Comparison of ENCODE assay signal across 1 cellular context in the genomic region with DNA sequence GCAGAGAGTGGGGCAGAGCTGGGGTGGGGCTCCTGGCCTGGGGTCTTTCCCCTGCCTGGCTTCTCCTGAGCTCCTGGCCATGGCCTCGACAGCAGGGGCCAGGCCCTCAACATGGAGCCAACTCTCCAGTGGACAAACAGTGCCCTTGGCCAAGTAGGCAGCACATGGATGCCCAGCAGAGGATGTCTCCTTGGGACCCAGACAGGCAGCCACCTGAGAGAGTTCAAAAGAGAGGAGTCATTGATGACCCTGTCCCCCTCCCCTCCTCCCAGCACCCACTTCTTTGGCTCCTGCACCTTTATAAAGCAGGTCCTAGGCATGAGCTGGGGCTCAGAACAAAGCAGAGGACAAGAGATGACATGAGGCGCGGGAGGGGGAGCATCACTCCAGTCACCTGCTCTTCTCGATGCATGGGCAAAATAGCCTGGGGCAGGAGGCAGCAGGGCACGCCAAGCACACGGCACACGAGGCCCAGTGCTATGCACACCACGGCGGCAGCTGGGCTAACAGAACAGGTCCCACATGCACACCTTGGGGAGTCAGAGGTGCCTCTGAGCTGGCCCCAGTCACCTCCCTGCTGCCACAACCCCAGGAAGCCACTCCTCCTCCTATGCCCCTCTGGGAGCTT.
TF ChIP-seq lines count a peak whose summit lies in the region.

No MANE protein-coding gene starts in this region.

TF ChIP-seq in H1, 55 proteins besides CTCF, POLR2A, EP300 and RAD21:
- TF ChIP-seq, protein P1, sequence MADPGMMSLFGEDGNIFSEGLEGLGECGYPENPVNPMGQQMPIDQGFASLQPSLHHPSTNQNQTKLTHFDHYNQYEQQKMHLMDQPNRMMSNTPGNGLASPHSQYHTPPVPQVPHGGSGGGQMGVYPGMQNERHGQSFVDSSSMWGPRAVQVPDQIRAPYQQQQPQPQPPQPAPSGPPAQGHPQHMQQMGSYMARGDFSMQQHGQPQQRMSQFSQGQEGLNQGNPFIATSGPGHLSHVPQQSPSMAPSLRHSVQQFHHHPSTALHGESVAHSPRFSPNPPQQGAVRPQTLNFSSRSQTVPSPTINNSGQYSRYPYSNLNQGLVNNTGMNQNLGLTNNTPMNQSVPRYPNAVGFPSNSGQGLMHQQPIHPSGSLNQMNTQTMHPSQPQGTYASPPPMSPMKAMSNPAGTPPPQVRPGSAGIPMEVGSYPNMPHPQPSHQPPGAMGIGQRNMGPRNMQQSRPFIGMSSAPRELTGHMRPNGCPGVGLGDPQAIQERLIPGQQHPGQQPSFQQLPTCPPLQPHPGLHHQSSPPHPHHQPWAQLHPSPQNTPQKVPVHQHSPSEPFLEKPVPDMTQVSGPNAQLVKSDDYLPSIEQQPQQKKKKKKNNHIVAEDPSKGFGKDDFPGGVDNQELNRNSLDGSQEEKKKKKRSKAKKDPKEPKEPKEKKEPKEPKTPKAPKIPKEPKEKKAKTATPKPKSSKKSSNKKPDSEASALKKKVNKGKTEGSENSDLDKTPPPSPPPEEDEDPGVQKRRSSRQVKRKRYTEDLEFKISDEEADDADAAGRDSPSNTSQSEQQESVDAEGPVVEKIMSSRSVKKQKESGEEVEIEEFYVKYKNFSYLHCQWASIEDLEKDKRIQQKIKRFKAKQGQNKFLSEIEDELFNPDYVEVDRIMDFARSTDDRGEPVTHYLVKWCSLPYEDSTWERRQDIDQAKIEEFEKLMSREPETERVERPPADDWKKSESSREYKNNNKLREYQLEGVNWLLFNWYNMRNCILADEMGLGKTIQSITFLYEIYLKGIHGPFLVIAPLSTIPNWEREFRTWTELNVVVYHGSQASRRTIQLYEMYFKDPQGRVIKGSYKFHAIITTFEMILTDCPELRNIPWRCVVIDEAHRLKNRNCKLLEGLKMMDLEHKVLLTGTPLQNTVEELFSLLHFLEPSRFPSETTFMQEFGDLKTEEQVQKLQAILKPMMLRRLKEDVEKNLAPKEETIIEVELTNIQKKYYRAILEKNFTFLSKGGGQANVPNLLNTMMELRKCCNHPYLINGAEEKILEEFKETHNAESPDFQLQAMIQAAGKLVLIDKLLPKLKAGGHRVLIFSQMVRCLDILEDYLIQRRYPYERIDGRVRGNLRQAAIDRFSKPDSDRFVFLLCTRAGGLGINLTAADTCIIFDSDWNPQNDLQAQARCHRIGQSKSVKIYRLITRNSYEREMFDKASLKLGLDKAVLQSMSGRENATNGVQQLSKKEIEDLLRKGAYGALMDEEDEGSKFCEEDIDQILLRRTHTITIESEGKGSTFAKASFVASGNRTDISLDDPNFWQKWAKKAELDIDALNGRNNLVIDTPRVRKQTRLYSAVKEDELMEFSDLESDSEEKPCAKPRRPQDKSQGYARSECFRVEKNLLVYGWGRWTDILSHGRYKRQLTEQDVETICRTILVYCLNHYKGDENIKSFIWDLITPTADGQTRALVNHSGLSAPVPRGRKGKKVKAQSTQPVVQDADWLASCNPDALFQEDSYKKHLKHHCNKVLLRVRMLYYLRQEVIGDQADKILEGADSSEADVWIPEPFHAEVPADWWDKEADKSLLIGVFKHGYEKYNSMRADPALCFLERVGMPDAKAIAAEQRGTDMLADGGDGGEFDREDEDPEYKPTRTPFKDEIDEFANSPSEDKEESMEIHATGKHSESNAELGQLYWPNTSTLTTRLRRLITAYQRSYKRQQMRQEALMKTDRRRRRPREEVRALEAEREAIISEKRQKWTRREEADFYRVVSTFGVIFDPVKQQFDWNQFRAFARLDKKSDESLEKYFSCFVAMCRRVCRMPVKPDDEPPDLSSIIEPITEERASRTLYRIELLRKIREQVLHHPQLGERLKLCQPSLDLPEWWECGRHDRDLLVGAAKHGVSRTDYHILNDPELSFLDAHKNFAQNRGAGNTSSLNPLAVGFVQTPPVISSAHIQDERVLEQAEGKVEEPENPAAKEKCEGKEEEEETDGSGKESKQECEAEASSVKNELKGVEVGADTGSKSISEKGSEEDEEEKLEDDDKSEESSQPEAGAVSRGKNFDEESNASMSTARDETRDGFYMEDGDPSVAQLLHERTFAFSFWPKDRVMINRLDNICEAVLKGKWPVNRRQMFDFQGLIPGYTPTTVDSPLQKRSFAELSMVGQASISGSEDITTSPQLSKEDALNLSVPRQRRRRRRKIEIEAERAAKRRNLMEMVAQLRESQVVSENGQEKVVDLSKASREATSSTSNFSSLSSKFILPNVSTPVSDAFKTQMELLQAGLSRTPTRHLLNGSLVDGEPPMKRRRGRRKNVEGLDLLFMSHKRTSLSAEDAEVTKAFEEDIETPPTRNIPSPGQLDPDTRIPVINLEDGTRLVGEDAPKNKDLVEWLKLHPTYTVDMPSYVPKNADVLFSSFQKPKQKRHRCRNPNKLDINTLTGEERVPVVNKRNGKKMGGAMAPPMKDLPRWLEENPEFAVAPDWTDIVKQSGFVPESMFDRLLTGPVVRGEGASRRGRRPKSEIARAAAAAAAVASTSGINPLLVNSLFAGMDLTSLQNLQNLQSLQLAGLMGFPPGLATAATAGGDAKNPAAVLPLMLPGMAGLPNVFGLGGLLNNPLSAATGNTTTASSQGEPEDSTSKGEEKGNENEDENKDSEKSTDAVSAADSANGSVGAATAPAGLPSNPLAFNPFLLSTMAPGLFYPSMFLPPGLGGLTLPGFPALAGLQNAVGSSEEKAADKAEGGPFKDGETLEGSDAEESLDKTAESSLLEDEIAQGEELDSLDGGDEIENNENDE (IDR thresholded peaks at IDR 0.05; ENCODE audit: insufficient replicate concordance, low read length): no peak
- TF ChIP-seq SIX5 (IDR thresholded peaks at IDR 0.05; ENCODE audit: low read depth, low read length) (no peak), NRF1 (IDR thresholded peaks at IDR 0.05; ENCODE audit: low read depth, low read length) (no peak), SUZ12 (IDR thresholded peaks at IDR 0.05; ENCODE audit: low read length) (no peak), SIRT6 (IDR thresholded peaks at IDR 0.05; ENCODE audit: low read length) (no peak), TAF1 (IDR thresholded peaks at IDR 0.05; ENCODE audit: low read depth, low read length) (no peak), HDAC2 (IDR thresholded peaks at IDR 0.05; ENCODE audit: borderline replicate concordance in 1 of 2, low read depth in 2 of 2, low read length in 2 of 2) (no peak), CTBP2 (IDR thresholded peaks at IDR 0.05; ENCODE audit: borderline replicate concordance, insufficient read depth, insufficient read length, low read length) (no peak)
